Comparison of ENCODE assay signal across 14 cellular contexts in the genomic region with DNA sequence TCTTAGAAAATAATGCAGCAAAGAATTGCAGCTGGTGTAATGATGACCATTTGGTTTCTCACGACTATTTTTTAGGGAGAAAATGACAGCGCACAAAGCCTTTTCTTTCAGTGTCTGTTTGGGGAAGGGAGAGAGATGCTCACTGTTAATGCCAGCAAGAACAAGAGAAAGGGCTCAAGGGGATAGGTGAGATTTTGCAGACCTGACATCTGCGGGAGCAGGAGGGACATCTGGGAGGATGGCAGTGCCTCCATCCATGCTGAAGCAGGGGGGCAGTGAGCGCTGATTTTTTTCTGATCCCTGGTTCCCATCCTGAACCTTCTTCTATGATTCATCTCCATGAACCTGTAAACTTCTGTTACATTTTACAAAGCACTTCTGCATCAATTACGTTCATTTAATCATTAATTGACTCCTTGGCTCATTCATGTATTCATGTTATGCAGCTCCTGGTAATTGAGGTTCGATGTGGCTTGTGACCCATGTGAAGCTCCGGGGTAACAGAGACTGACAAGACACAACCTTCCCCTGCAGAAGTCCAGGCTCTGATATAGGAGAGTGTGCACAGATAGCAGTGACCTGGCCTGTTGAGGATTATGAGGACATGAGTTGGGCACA.
DNase-seq lines count a peak whose midpoint lies in the region; ATAC-seq and TF ChIP-seq lines count a peak whose summit lies in the region.
"Had no signal": no experiment of that assay in that cellular context is flagged by ENCODE, and none has a peak within 500 bp of the region (broad histone marks: within the 10 kb centered on the region; RNA-seq: fewer than 3 reads in every experiment).

No MANE protein-coding gene starts in this region.

- no peak overlapping the region for H3K4me3 Mint-ChIP-seq in activated CD4-positive, alpha-beta memory T cell treated with anti-CD3 and anti-CD28 coated beads, Interleukin-2, amount 10 ng/mL, durations not matched to agents 7 days and 5 days
- no peak overlapping the region for H3K4me3 Mint-ChIP-seq in activated CD4-positive, alpha-beta memory T cell treated with anti-CD3 and anti-CD28 coated beads for 36 hours
- H3K4me3 Mint-ChIP-seq: CD4-positive, CD25-positive, alpha-beta regulatory T cell; CD8-positive, alpha-beta memory T cell had no signal

- CTCF ChIA-PET in activated CD4-positive, alpha-beta memory T cell treated with anti-CD3 and anti-CD28 coated beads, Interleukin-2, amount 10 ng/mL, durations not matched to agents 7 days and 5 days (lab: Charles Lee) = no interaction called here
- CTCF ChIA-PET in activated CD4-positive, alpha-beta memory T cell treated with anti-CD3 and anti-CD28 coated beads for 36 hours (lab: Charles Lee) = no interaction called here

- peak; percentile 13 for DNase-seq in activated CD4-positive, alpha-beta memory T cell treated with anti-CD3 and anti-CD28 coated beads, Interleukin-2, amount 10 ng/mL, durations not matched to agents 7 days and 5 days
- DNase-seq in activated CD4-positive, alpha-beta memory T cell treated with anti-CD3 and anti-CD28 coated beads for 36 hours = no peak
- DNase-seq in epithelial cell of proximal tubule (ENCODE audit: low read depth) (peak; percentile 52), vagina (ENCODE audit: extremely low spot score in 2 of 2) (peak; percentile 28 to 42), COLO668 (lab: John Stamatoyannopoulos, UW; ENCODE audit: unreplicated experiment) (no peak)
- DNase-seq: 8988T; C1 segment of cervical spinal cord; Caco-2; CD4-positive, CD25-positive, alpha-beta regulatory T cell; CD8-positive, alpha-beta memory T cell; GM23248; HCEC 1CT had no signal

- H3K4me1 ChIP-seq in BLaER1 treated with 17β-estradiol and CSF1 and Interleukin-3, amounts not matched to agents 10 nM and 100 nM = peaks cover 8 to 92% (median 74%) of the 10 kb centered on the region in 10 experiments; a peak in 19 of 20 replicates
- no peaks in the 10 kb centered on the region for H3K4me1 ChIP-seq in vagina
- H3K4me1 ChIP-seq: Caco-2 had no signal

- peak overlapping the region in 8 of 11 experiments; percentile 65 to 86 (median 84); a peak in 14 of 22 replicates for H3K4me2 ChIP-seq in BLaER1 treated with 17β-estradiol and CSF1 and Interleukin-3, amounts not matched to agents 10 nM and 100 nM

- H4K20me1 ChIP-seq in BLaER1 treated with 17β-estradiol and CSF1 and Interleukin-3, amounts not matched to agents 10 nM and 100 nM = no peaks in the 10 kb centered on the region; a peak in 1 of 22 replicates

- H3K9me3 Mint-ChIP-seq in activated CD4-positive, alpha-beta memory T cell treated with anti-CD3 and anti-CD28 coated beads, Interleukin-2, amount 10 ng/mL, durations not matched to agents 7 days and 5 days = no peaks in the 10 kb centered on the region
- no peaks in the 10 kb centered on the region for H3K9me3 Mint-ChIP-seq in activated CD4-positive, alpha-beta memory T cell treated with anti-CD3 and anti-CD28 coated beads for 36 hours
- H3K9me3 Mint-ChIP-seq: CD4-positive, CD25-positive, alpha-beta regulatory T cell; CD8-positive, alpha-beta memory T cell had no signal

- no peak for TF ChIP-seq POLR2A in vagina (IDR thresholded peaks at IDR 0.05)

- H3K36me3 ChIP-seq in BLaER1 treated with 17β-estradiol and CSF1 and Interleukin-3, amounts not matched to agents 10 nM and 100 nM = no peaks in the 10 kb centered on the region
- H3K36me3 ChIP-seq in vagina = no peaks in the 10 kb centered on the region

- H3K27me3 Mint-ChIP-seq in activated CD4-positive, alpha-beta memory T cell treated with anti-CD3 and anti-CD28 coated beads, Interleukin-2, amount 10 ng/mL, durations not matched to agents 7 days and 5 days = no peaks in the 10 kb centered on the region
- H3K27me3 Mint-ChIP-seq in activated CD4-positive, alpha-beta memory T cell treated with anti-CD3 and anti-CD28 coated beads for 36 hours = peaks cover 3% of the 10 kb centered on the region

- H3K4me3 ChIP-seq in BLaER1 treated with 17β-estradiol and CSF1 and Interleukin-3, amounts not matched to agents 10 nM and 100 nM = no peak overlapping the region
- H3K4me3 ChIP-seq in epithelial cell of proximal tubule (ENCODE audit: low read depth, low read length) (no peak overlapping the region), vagina (no peak overlapping the region)
- H3K4me3 ChIP-seq: GM23248 had no signal

- no peak overlapping the region; a peak in 1 of 22 replicates for H3K27ac ChIP-seq in BLaER1 treated with 17β-estradiol and CSF1 and Interleukin-3, amounts not matched to agents 10 nM and 100 nM
- no peak overlapping the region for H3K27ac ChIP-seq in vagina
- H3K27ac ChIP-seq: GM23248 had no signal

- H3K36me3 Mint-ChIP-seq in activated CD4-positive, alpha-beta memory T cell treated with anti-CD3 and anti-CD28 coated beads, Interleukin-2, amount 10 ng/mL, durations not matched to agents 7 days and 5 days (ENCODE audit: low read depth) = no peaks in the 10 kb centered on the region
- H3K36me3 Mint-ChIP-seq in activated CD4-positive, alpha-beta memory T cell treated with anti-CD3 and anti-CD28 coated beads for 36 hours = no peaks in the 10 kb centered on the region
- H3K36me3 Mint-ChIP-seq: CD4-positive, CD25-positive, alpha-beta regulatory T cell; CD8-positive, alpha-beta memory T cell had no signal

- intact Hi-C loops in activated CD4-positive, alpha-beta memory T cell treated with anti-CD3 and anti-CD28 coated beads for 36 hours (cut with micrococcal nuclease) = no loop called here
- intact Hi-C loops in vagina (cut with DNase I) = no loop called here

- POLR2A ChIA-PET in activated CD4-positive, alpha-beta memory T cell treated with anti-CD3 and anti-CD28 coated beads, Interleukin-2, amount 10 ng/mL, durations not matched to agents 7 days and 5 days (lab: Charles Lee) = no interaction called here
- POLR2A ChIA-PET in activated CD4-positive, alpha-beta memory T cell treated with anti-CD3 and anti-CD28 coated beads for 36 hours (lab: Charles Lee) = no interaction called here

- H3K9ac ChIP-seq in BLaER1 treated with 17β-estradiol and CSF1 and Interleukin-3, amounts not matched to agents 10 nM and 100 nM = peak overlapping the region in 2 of 11 experiments; percentile 47 to 59; a peak in 2 of 22 replicates
- H3K9ac ChIP-seq: GM23248 had no signal

- H3K27me3 ChIP-seq in BLaER1 treated with 17β-estradiol and CSF1 and Interleukin-3, amounts not matched to agents 10 nM and 100 nM = peaks cover 0 to 34% (median 0%) of the 10 kb centered on the region in 11 experiments; a peak in 5 of 22 replicates
- no peaks in the 10 kb centered on the region for H3K27me3 ChIP-seq in vagina

- TF ChIP-seq CTCF in epithelial cell of proximal tubule (conservative IDR thresholded peaks at IDR 0.05; ENCODE audit: low read depth, low read length) = no peak
- TF ChIP-seq CTCF in vagina (IDR thresholded peaks at IDR 0.05) = no peak

- no peak for ATAC-seq in HG02840 (IDR thresholded peaks at IDR 0.05; ENCODE audit: low FRiP score, unreplicated experiment)

- no peaks in the 10 kb centered on the region for H3K4me1 Mint-ChIP-seq in activated CD4-positive, alpha-beta memory T cell treated with anti-CD3 and anti-CD28 coated beads, Interleukin-2, amount 10 ng/mL, durations not matched to agents 7 days and 5 days
- no peaks in the 10 kb centered on the region for H3K4me1 Mint-ChIP-seq in activated CD4-positive, alpha-beta memory T cell treated with anti-CD3 and anti-CD28 coated beads for 36 hours (ENCODE audit: low read depth)
- H3K4me1 Mint-ChIP-seq: CD4-positive, CD25-positive, alpha-beta regulatory T cell; CD8-positive, alpha-beta memory T cell had no signal

- H3K27ac Mint-ChIP-seq in activated CD4-positive, alpha-beta memory T cell treated with anti-CD3 and anti-CD28 coated beads, Interleukin-2, amount 10 ng/mL, durations not matched to agents 7 days and 5 days = no peak overlapping the region
- H3K27ac Mint-ChIP-seq in activated CD4-positive, alpha-beta memory T cell treated with anti-CD3 and anti-CD28 coated beads for 36 hours = no peak overlapping the region
- H3K27ac Mint-ChIP-seq: CD4-positive, CD25-positive, alpha-beta regulatory T cell; CD8-positive, alpha-beta memory T cell had no signal

- H3K9me3 ChIP-seq in BLaER1 treated with 17β-estradiol and CSF1 and Interleukin-3, amounts not matched to agents 10 nM and 100 nM (replicated peaks in 1 of 11) = no peaks in the 10 kb centered on the region
- no peaks in the 10 kb centered on the region for H3K9me3 ChIP-seq in vagina
- H3K9me3 ChIP-seq: Caco-2 had no signal

Comparison
In these comparisons a context has a peak if more than half of its experiments do, and no peak if none do; other contexts are left out.
1. DNase-seq: peak in activated CD4-positive, alpha-beta memory T cell treated with anti-CD3 and anti-CD28 coated beads, Interleukin-2, amount 10 ng/mL, durations not matched to agents 7 days and 5 days (single experiment), epithelial cell of proximal tubule (single experiment) and vagina (2 of 2); none in activated CD4-positive, alpha-beta memory T cell treated with anti-CD3 and anti-CD28 coated beads for 36 hours (single experiment) and COLO668 (single experiment).